Comparison of ENCODE assay signal across 8 cellular contexts in the genomic region with DNA sequence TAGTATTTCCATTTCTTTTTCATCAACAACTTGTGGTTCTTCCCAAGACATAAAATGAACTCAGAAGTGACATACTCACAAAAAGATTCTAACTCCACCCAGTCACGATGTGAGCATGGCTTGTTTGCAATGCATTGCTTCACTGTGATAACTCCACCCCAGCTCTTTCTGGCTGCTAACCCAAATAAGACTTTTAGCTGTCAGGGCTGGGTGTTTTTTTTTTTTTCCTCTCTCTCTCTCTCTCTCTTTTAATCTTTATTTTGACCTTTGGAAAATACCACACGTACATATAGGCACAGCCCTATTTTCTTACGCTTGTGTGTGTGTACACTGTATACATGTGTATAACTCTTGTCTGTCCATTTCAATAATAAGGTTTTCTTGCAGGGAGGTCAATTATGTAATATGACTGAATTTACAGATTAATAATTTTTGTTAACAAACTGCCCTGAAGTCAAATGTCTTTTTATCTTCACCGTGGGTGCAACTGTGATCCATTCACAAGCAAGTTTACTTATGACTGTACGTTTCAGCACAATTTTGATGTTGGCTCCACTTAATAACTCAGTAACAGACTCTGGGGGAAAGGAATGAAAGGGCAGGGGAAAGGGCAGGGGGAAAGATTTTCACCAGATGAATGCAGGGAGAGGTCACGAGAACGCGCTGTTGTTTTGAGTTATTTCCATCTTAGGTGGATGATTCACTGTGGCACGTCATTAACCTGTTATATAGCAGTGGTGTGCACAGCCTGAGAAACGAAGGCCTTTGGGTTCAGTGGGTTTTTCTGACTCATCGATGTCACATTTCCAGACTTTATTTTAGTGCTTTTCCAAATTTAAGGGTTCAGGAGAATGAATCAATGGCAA. TPM values are rescaled to one million over a fixed set of nuclear protein-coding genes. Genes with fewer than 3 reads are reported as not detected.
DNase-seq lines count a peak whose midpoint lies in the region; ATAC-seq and TF ChIP-seq lines count a peak whose summit lies in the region.

No MANE protein-coding gene starts in this region.

- peak; percentile 54 for ATAC-seq in GM21360 (IDR thresholded peaks at IDR 0.05; ENCODE audit: unreplicated experiment)

- no peaks in the 10 kb centered on the region for H3K79me2 ChIP-seq in fibroblast of lung (ENCODE audit: control insufficient read depth, insufficient read depth, low read length)

- peak overlapping the region; percentile 58 for H3K27ac ChIP-seq in fibroblast of lung (ENCODE audit: insufficient read depth, low read length)

- H3K27me3 ChIP-seq in fibroblast of lung (ENCODE audit: control insufficient read depth, insufficient read depth, low read length): no peaks in the 10 kb centered on the region

- peaks cover 3% of the 10 kb centered on the region for H3K4me1 ChIP-seq in fibroblast of lung (ENCODE audit: control insufficient read depth, extremely low read depth, insufficient read depth, low read length)

- H3K9ac ChIP-seq in fibroblast of lung (ENCODE audit: insufficient read depth, low read length): peak overlapping the region; percentile 28

- no peaks in the 10 kb centered on the region for H3K36me3 ChIP-seq in fibroblast of lung (ENCODE audit: control insufficient read depth, insufficient read depth, low read length)

- no peaks in the 10 kb centered on the region for H4K20me1 ChIP-seq in fibroblast of lung (ENCODE audit: control insufficient read depth, extremely low read depth, insufficient read depth, low read length)

- DNase-seq in AG09309 (ENCODE audit: low read depth): peak; percentile 96
- peak; percentile 67 for DNase-seq in HK-2 (ENCODE audit: unreplicated experiment)
- peak in 2 of 3 experiments; percentile 31 to 38 for DNase-seq in activated CD8-positive, alpha-beta memory T cell treated with anti-CD3 and anti-CD28 coated beads for 48 hours (ENCODE audit: low read depth in 2 of 3, low spot score in 2 of 3)
- DNase-seq in fibroblast of lung (ENCODE audit: low read depth in 2 of 2): peak; percentile 64 to 96
- peak; percentile 41 for DNase-seq in stimulated activated CD4-positive, alpha-beta T cell treated with anti-CD3 and anti-CD28 coated beads, Interleukin-12 subunit alpha, Interleukin-12 subunit beta, amount 100 ng/mL, for 4 hours
- no peak for DNase-seq in NCI-H748 treated with DMSO at 0.1 percent for 48 hours (lab: John Stamatoyannopoulos, UW)
- no peak for DNase-seq in NCI-H187 treated with DMSO at 0.1 percent for 48 hours (lab: John Stamatoyannopoulos, UW)

- peak overlapping the region; percentile 9 for H3K4me2 ChIP-seq in fibroblast of lung (ENCODE audit: extremely low read depth, insufficient read depth, low read length)

- no peaks in the 10 kb centered on the region for H3K9me3 ChIP-seq in fibroblast of lung (ENCODE audit: control insufficient read depth, insufficient read depth, low read depth, low read length)

- no peak overlapping the region for H2AFZ ChIP-seq in fibroblast of lung (ENCODE audit: low read length)

- H3K4me3 ChIP-seq in AG09309 (ENCODE audit: control insufficient read depth, low read depth, low read length) (no peak overlapping the region), fibroblast of lung (replicated peaks in 1 of 4; ENCODE audit: control extremely low read depth in 1 of 4, insufficient read depth in 1 of 4, low read depth in 3 of 4, low read length in 4 of 4) (no peak overlapping the region)

- TF ChIP-seq CTCF in AG09309 (IDR thresholded peaks at IDR 0.05; ENCODE audit: control insufficient read depth, insufficient read depth, low read depth, low read length, missing control alignments) (no peak), fibroblast of lung (conservative IDR thresholded peaks at IDR 0.05 in 1 of 2, IDR thresholded peaks at IDR 0.05 in 1 of 2; ENCODE audit: low read depth in 1 of 2, low read length in 2 of 2) (no peak)

RNA-seq across cellular contexts. Expression of a gene that starts 49.1 kb away (rescaled TPM):
- total RNA-seq in fibroblast of lung: 1.5 and 3.1 TPM in 2 replicates
- 1.3 and 1.5 TPM in 2 replicates for polyA plus RNA-seq in fibroblast of lung
- 2.5 and 3.1 TPM in 2 replicates for polyA plus RNA-seq in fibroblast of lung (2012)
- 0.48 TPM in 1 of 2 replicates, not detected in the other for polyA minus RNA-seq in fibroblast of lung (ENCODE audit: low replicate concordance)

Comparison
In these comparisons a context has a peak if more than half of its experiments do, and no peak if none do; other contexts are left out.
1. DNase-seq: peak in AG09309 (single experiment), HK-2 (single experiment), activated CD8-positive, alpha-beta memory T cell treated with anti-CD3 and anti-CD28 coated beads for 48 hours (2 of 3), fibroblast of lung (2 of 2) and stimulated activated CD4-positive, alpha-beta T cell treated with anti-CD3 and anti-CD28 coated beads, Interleukin-12 subunit alpha, Interleukin-12 subunit beta, amount 100 ng/mL, for 4 hours (single experiment); none in NCI-H748 treated with DMSO at 0.1 percent for 48 hours (single experiment) and NCI-H187 treated with DMSO at 0.1 percent for 48 hours (single experiment).